25 cellular contexts compared by ENCODE assay signal in the genomic region with DNA sequence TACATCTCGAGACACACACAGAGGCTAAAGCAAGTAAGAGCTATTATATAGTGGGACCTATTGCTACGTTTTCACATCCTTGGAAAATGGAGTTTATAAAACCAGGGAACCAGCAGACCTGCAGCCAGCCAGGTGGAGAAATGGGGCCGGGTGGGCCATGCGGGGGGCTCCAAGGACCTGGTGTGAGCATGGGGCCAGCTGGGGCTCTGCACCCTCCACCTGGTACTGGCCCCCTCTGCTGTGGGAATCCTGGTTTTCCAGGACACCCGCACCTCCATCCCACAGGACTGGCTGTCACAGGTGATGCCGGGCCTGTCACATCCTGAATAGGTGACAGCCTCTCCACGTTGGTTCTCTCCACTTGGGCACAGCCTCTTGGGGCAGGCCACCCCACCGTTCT.
"Had no signal": no experiment of that assay in that cellular context is flagged by ENCODE, and none has a peak within 500 bp of the region (broad histone marks: within the 10 kb centered on the region; RNA-seq: fewer than 3 reads in every experiment).

No MANE protein-coding gene starts in this region.

- H3K27me3 ChIP-seq: colonic mucosa, esophagus squamous epithelium, gastrocnemius medialis, heart right ventricle, left lung had no signal

- H3K27me3 Mint-ChIP-seq: dendritic cell treated with granulocyte-macrophage colony-stimulating factor and Interleukin-4, amounts not matched to agents 40 ng/mL and 50 ng/mL, for 4 days; effector memory CD8-positive, alpha-beta T cell; memory B cell had no signal

- H3K4me1 ChIP-seq: gastrocnemius medialis had no signal

- H3K9me3 ChIP-seq: colonic mucosa, esophagus squamous epithelium, gastrocnemius medialis, heart right ventricle, left lung had no signal

- H3K27ac ChIP-seq: colonic mucosa, epithelial cell of prostate, esophagus squamous epithelium, gastrocnemius medialis, heart right ventricle, left lung had no signal

- DNase-seq: colonic mucosa; cortex of kidney; effector CD8-positive, alpha-beta T cell; effector memory CD8-positive, alpha-beta T cell; endodermal cell; erythroblast; esophagus squamous epithelium; foreskin fibroblast; foreskin melanocyte; gastrocnemius medialis; glutamatergic neuron; head of caudate nucleus; heart right ventricle; hippocampal formation; left cardiac atrium; left lung; left ventricle myocardium superior; mammary epithelial cell; mesendoderm; midbrain had no signal

- H3K4me3 Mint-ChIP-seq: dendritic cell treated with granulocyte-macrophage colony-stimulating factor and Interleukin-4, amounts not matched to agents 40 ng/mL and 50 ng/mL, for 4 days; effector memory CD8-positive, alpha-beta T cell; endodermal cell; memory B cell had no signal

- H3K4me3 ChIP-seq: colonic mucosa, esophagus squamous epithelium, gastrocnemius medialis, heart right ventricle, left lung, lung had no signal

- ATAC-seq: effector memory CD8-positive, alpha-beta T cell; esophagus mucosa; gastrocnemius medialis; heart right ventricle; left cardiac atrium; left lung; left ventricle myocardium superior had no signal

- H3K9me3 Mint-ChIP-seq: dendritic cell treated with granulocyte-macrophage colony-stimulating factor and Interleukin-4, amounts not matched to agents 40 ng/mL and 50 ng/mL, for 4 days; effector memory CD8-positive, alpha-beta T cell; endodermal cell; memory B cell had no signal

- H3K27ac Mint-ChIP-seq: dendritic cell treated with granulocyte-macrophage colony-stimulating factor and Interleukin-4, amounts not matched to agents 40 ng/mL and 50 ng/mL, for 4 days; effector memory CD8-positive, alpha-beta T cell; endodermal cell; memory B cell had no signal

- H3K4me1 Mint-ChIP-seq: endodermal cell had no signal
